16 cellular contexts compared by ENCODE assay signal in the genomic region with DNA sequence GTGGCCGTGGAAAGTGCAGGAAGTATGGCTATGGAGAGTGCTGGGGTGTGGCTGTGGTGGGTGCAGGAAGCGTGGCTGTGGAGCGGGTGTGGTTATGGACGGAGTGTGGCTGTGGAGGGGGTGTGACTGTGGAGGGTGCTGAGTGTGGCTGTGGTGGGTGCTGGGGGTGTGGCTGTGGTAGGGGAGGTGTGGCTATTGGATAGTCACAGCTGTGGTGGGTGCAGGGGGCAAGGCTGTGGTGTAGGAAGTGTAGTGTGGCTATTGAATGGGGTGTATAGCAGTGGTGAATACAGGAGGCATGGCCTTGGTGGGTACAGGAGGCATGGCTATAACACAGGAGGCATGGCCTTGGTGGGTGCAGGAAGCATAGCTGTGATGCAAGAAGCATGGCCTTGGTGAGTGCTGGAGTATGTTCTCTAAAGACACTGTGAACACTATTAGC. TPM values are rescaled to one million over a fixed set of nuclear protein-coding genes. Genes with fewer than 3 reads are reported as not detected.
DNase-seq lines count a peak whose midpoint lies in the region; ATAC-seq and TF ChIP-seq lines count a peak whose summit lies in the region.
"Had no signal": no experiment of that assay in that cellular context is flagged by ENCODE, and none has a peak within 500 bp of the region (broad histone marks: within the 10 kb centered on the region; RNA-seq: fewer than 3 reads in every experiment).

No MANE protein-coding gene starts in this region.

- ATAC-seq in GM21723 (IDR thresholded peaks at IDR 0.05; ENCODE audit: unreplicated experiment) = no peak
- ATAC-seq: GM23338, WTC11 had no signal

- DNase-seq in activated CD4-positive, alpha-beta T cell treated with anti-CD3 and anti-CD28 coated beads, Interleukin-2, amount 10 ng/mL, durations not matched to agents 24 days and 14 days = peak; percentile 81
- no peak for DNase-seq in activated CD4-positive, alpha-beta T cell treated with anti-CD3 and anti-CD28 coated beads for 1 hour
- DNase-seq in Peyer's patch (peak in 2 of 3 donors; percentile 50 to 53), colonic mucosa (peak; percentile 33), posterior cingulate gyrus (no peak), dermis blood vessel endothelial cell (no peak)
- peak; percentile 3 for DNase-seq in stimulated activated CD8-positive, alpha-beta memory T cell treated with anti-CD3 and anti-CD28 coated beads, Interleukin-15, amount 100 ng/mL, for 48 hours (ENCODE audit: low read depth in 2 of 2)
- DNase-seq: dorsolateral prefrontal cortex, NCI-H1694, NCI-H526 treated with DMSO at 0.1 percent for 48 hours, SIG-M5, thyroid gland had no signal

- no peaks in the 10 kb centered on the region for H3K9me3 ChIP-seq in Peyer's patch
- H3K9me3 ChIP-seq in colonic mucosa = no peaks in the 10 kb centered on the region
- H3K9me3 ChIP-seq: thyroid gland had no signal

- H3K36me3 Mint-ChIP-seq in activated CD4-positive, alpha-beta T cell treated with anti-CD3 and anti-CD28 coated beads, Interleukin-2, amount 10 ng/mL, durations not matched to agents 24 days and 14 days (ENCODE audit: low read depth) = no peaks in the 10 kb centered on the region
- H3K36me3 Mint-ChIP-seq: WTC11 had no signal

- TF ChIP-seq CTCF in Peyer's patch (IDR thresholded peaks at IDR 0.05) = no peak
- no peak for TF ChIP-seq CTCF in colonic mucosa (IDR thresholded peaks at IDR 0.05)

- peak overlapping the region; percentile 3 for H3K27ac Mint-ChIP-seq in activated CD4-positive, alpha-beta T cell treated with anti-CD3 and anti-CD28 coated beads, Interleukin-2, amount 10 ng/mL, durations not matched to agents 24 days and 14 days
- H3K27ac Mint-ChIP-seq: GM23338, WTC11 had no signal

- intact Hi-C loops in activated CD4-positive, alpha-beta T cell treated with anti-CD3 and anti-CD28 coated beads, Interleukin-2, amount 10 ng/mL, durations not matched to agents 24 days and 14 days (cut with micrococcal nuclease) = loop anchor here (10.0 kb wide), 1 partner anchor 206 kb away; a partner anchor contains a TSS
- intact Hi-C loops in colonic mucosa (cut with DNase I) = no loop called here
- intact Hi-C loops in posterior cingulate gyrus (cut with DNase I) = loop anchor here (10.0 kb wide), 1 partner anchor 396 kb away; no protein-coding TSS in a partner anchor

- no peaks in the 10 kb centered on the region for H3K27me3 ChIP-seq in Peyer's patch
- H3K27me3 ChIP-seq in colonic mucosa = no peaks in the 10 kb centered on the region
- H3K27me3 ChIP-seq: thyroid gland had no signal

- H3K36me3 ChIP-seq in Peyer's patch (no peaks in the 10 kb centered on the region), colonic mucosa (no peaks in the 10 kb centered on the region)
- H3K36me3 ChIP-seq: thyroid gland had no signal

- H3K9me3 Mint-ChIP-seq in activated CD4-positive, alpha-beta T cell treated with anti-CD3 and anti-CD28 coated beads, Interleukin-2, amount 10 ng/mL, durations not matched to agents 24 days and 14 days = no peaks in the 10 kb centered on the region

- H3K4me1 ChIP-seq in Peyer's patch (no peaks in the 10 kb centered on the region), colonic mucosa (no peaks in the 10 kb centered on the region)

- no peak overlapping the region for H3K4me3 ChIP-seq in Peyer's patch
- no peak overlapping the region for H3K4me3 ChIP-seq in colonic mucosa
- H3K4me3 ChIP-seq: dorsolateral prefrontal cortex, GM23338, thyroid gland had no signal

- no peak for TF ChIP-seq POLR2A in Peyer's patch (IDR thresholded peaks at IDR 0.05)

- H3K27ac ChIP-seq in Peyer's patch (no peak overlapping the region), colonic mucosa (no peak overlapping the region)
- H3K27ac ChIP-seq: dorsolateral prefrontal cortex, thyroid gland had no signal

- H3K4me3 Mint-ChIP-seq in activated CD4-positive, alpha-beta T cell treated with anti-CD3 and anti-CD28 coated beads, Interleukin-2, amount 10 ng/mL, durations not matched to agents 24 days and 14 days = peak overlapping the region; percentile 1
- H3K4me3 Mint-ChIP-seq: GM23338, WTC11 had no signal

- peaks cover 41% of the 10 kb centered on the region for H3K27me3 Mint-ChIP-seq in activated CD4-positive, alpha-beta T cell treated with anti-CD3 and anti-CD28 coated beads, Interleukin-2, amount 10 ng/mL, durations not matched to agents 24 days and 14 days

- H3K4me1 Mint-ChIP-seq in activated CD4-positive, alpha-beta T cell treated with anti-CD3 and anti-CD28 coated beads, Interleukin-2, amount 10 ng/mL, durations not matched to agents 24 days and 14 days = peaks cover 19% of the 10 kb centered on the region

- no peak overlapping the region for H3K9ac ChIP-seq in colonic mucosa (ENCODE audit: low read depth in 2 of 2, low read length in 2 of 2)

RNA-seq across cellular contexts. Expression of a gene that starts 40.8 kb away (rescaled TPM):
- total RNA-seq in activated CD4-positive, alpha-beta T cell treated with anti-CD3 and anti-CD28 coated beads, Interleukin-2, amount 10 ng/mL, durations not matched to agents 24 days and 14 days = 0.09 and 0.24 TPM in 2 replicates
- total RNA-seq in Peyer's patch = not detected
- total RNA-seq in colonic mucosa = not detected
- total RNA-seq in dermis blood vessel endothelial cell = not detected in 2 replicates
- total RNA-seq: HT1080 had no signal

Comparison
In these comparisons a context has a peak if more than half of its experiments do, and no peak if none do; other contexts are left out.
1. DNase-seq: peak in activated CD4-positive, alpha-beta T cell treated with anti-CD3 and anti-CD28 coated beads, Interleukin-2, amount 10 ng/mL, durations not matched to agents 24 days and 14 days (single experiment), Peyer's patch (2 of 3), colonic mucosa (single experiment) and stimulated activated CD8-positive, alpha-beta memory T cell treated with anti-CD3 and anti-CD28 coated beads, Interleukin-15, amount 100 ng/mL, for 48 hours (2 of 2); none in activated CD4-positive, alpha-beta T cell treated with anti-CD3 and anti-CD28 coated beads for 1 hour (single experiment), posterior cingulate gyrus (0 of 10) and dermis blood vessel endothelial cell (single experiment).